3 cellular contexts compared by ENCODE assay signal in genomic region chr9:41874557-41874956, GRCh38.
DNase-seq lines count a peak whose midpoint lies in the region; ATAC-seq, FAIRE-seq and TF ChIP-seq lines count a peak whose summit lies in the region.
"Not testable (repeated sequence)": the region's sequence is repeated elsewhere in the genome, so short reads cannot be mapped to it uniquely, and the experiment has no call there.

No MANE protein-coding gene starts in this region.

- not testable (repeated sequence) for H3K4me3 Mint-ChIP-seq in stimulated activated memory B cell treated with anti-CD40 and anti-IgM and Interleukin-4, amounts not matched to agents 10 μg/mL and 1 μg/mL and 100 μg/mL, for 72 hours

- BruUV-seq in K562 (replicated peaks; lab: Mats Ljungman, UMichigan) = not testable (repeated sequence)

- H3K4me3 ChIP-seq in K562; aorta (ENCODE audit: low read length in 2 of 2): not testable (repeated sequence)

- H3K79me2 ChIP-seq in K562 (ENCODE audit: control insufficient read depth, insufficient read depth, low read length) = not testable (repeated sequence)

- not testable (repeated sequence) for FAIRE-seq in K562 (lab: Jason Lieb, UNC)

- not testable (repeated sequence) for H3K27ac ChIP-seq in K562 (ENCODE audit: extremely low read depth, low read depth, low read length); aorta (ENCODE audit: low read depth in 1 of 2, low read length in 2 of 2)

- ATAC-seq in K562 (peak; percentile 97), aorta (ENCODE audit: low FRiP score) (peak; percentile 9)
- ATAC-seq in stimulated activated memory B cell treated with anti-CD40 and anti-IgM and Interleukin-4, amounts not matched to agents 10 μg/mL and 1 μg/mL and 100 μg/mL, for 72 hours = peak; percentile 37

- in situ Hi-C loops in K562 (cut with MboI) = not testable (repeated sequence)

- POLR2A ChIA-PET in K562 (lab: Yijun Ruan, JAX) = not testable (repeated sequence)

- intact Hi-C loops in K562 (cut with micrococcal nuclease); aorta (cut with DNase I): not testable (repeated sequence)

- DNase-seq in K562 (ENCODE audit: extremely low read depth in 1 of 4, low spot score in 3 of 4); aorta: not testable (repeated sequence)

- TF ChIP-seq EP300 in K562 (IDR thresholded peaks at IDR 0.05; ENCODE audit: low read length) = not testable (repeated sequence)

- not testable (repeated sequence) for H4K20me1 ChIP-seq in K562 (replicated peaks; ENCODE audit: control insufficient read depth, insufficient read depth, low read length)

- H3K4me2 ChIP-seq in K562 (ENCODE audit: insufficient read depth, low read length) = not testable (repeated sequence)

- not testable (repeated sequence) for TF ChIP-seq CTCF in K562 (IDR thresholded peaks at IDR 0.05 in 2 of 3, conservative IDR thresholded peaks at IDR 0.05 in 1 of 3; ENCODE audit: insufficient read depth in 2 of 3, low read depth in 1 of 3, low read length in 3 of 3)

- not testable (repeated sequence) for H3K27me3 Mint-ChIP-seq in stimulated activated memory B cell treated with anti-CD40 and anti-IgM and Interleukin-4, amounts not matched to agents 10 μg/mL and 1 μg/mL and 100 μg/mL, for 72 hours

- not testable (repeated sequence) for H3K4me1 ChIP-seq in K562 (replicated peaks in 1 of 2; ENCODE audit: control insufficient read depth in 2 of 2, insufficient read depth in 2 of 2, low read length in 2 of 2); aorta (ENCODE audit: control insufficient read depth in 1 of 2, insufficient read depth in 2 of 2, low read length in 2 of 2)

- CTCF ChIA-PET in K562 (lab: Yijun Ruan, JAX; ENCODE audit: low intra/inter-chr PET ratio) = not testable (repeated sequence)

- not testable (repeated sequence) for TF ChIP-seq POLR2A in K562 (conservative IDR thresholded peaks at IDR 0.05)

- not testable (repeated sequence) for H3K4me1 Mint-ChIP-seq in stimulated activated memory B cell treated with anti-CD40 and anti-IgM and Interleukin-4, amounts not matched to agents 10 μg/mL and 1 μg/mL and 100 μg/mL, for 72 hours

- not testable (repeated sequence) for H3K9me3 ChIP-seq in K562 (replicated peaks; ENCODE audit: control insufficient read depth, insufficient read depth, low read depth, low read length); aorta (ENCODE audit: control insufficient read depth, low read length)

- not testable (repeated sequence) for H3K9me1 ChIP-seq in K562 (ENCODE audit: control insufficient read depth, insufficient read depth, low read length)

- no CpG with 5 or more reads among the region's 5 CpGs for WGBS in K562 (ENCODE audit: insufficient coverage, low coverage, missing lambda C conversion rate)
- no CpG with 5 or more reads among the region's 5 CpGs for WGBS in aorta, 2 donors

- not testable (repeated sequence) for H3K27me3 ChIP-seq in K562 (ENCODE audit: control insufficient read depth in 2 of 2, insufficient read depth in 2 of 2, low read length in 2 of 2); aorta (ENCODE audit: control insufficient read depth in 1 of 2, insufficient read depth in 2 of 2, low read length in 1 of 2)

- H3K36me3 ChIP-seq in K562 (ENCODE audit: control insufficient read depth, insufficient read depth, low read length); aorta (ENCODE audit: control insufficient read depth in 1 of 2, insufficient read depth in 2 of 2, low read length in 1 of 2): not testable (repeated sequence)

- not testable (repeated sequence) for H3K9ac ChIP-seq in K562 (ENCODE audit: insufficient read depth in 1 of 2, low read depth in 2 of 2, low read length in 2 of 2)

- H3K36me3 Mint-ChIP-seq in stimulated activated memory B cell treated with anti-CD40 and anti-IgM and Interleukin-4, amounts not matched to agents 10 μg/mL and 1 μg/mL and 100 μg/mL, for 72 hours = not testable (repeated sequence)

- TF ChIP-seq RAD21 in K562 (CRISPR knock-in tag; conservative IDR thresholded peaks at IDR 0.05 in 1 of 2, IDR thresholded peaks at IDR 0.05 in 1 of 2) = not testable (repeated sequence)

- H2AFZ ChIP-seq in K562 (ENCODE audit: low read depth, low read length) = not testable (repeated sequence)

- H3K27ac Mint-ChIP-seq in stimulated activated memory B cell treated with anti-CD40 and anti-IgM and Interleukin-4, amounts not matched to agents 10 μg/mL and 1 μg/mL and 100 μg/mL, for 72 hours = not testable (repeated sequence)

- not testable (repeated sequence) for H3K9me3 Mint-ChIP-seq in stimulated activated memory B cell treated with anti-CD40 and anti-IgM and Interleukin-4, amounts not matched to agents 10 μg/mL and 1 μg/mL and 100 μg/mL, for 72 hours

Comparison
In these comparisons a context has a peak if more than half of its experiments do, and no peak if none do; other contexts are left out.
1. ATAC-seq: peak in every context shown above with its lines; median percentile 97 in K562; 37 in stimulated activated memory B cell treated with anti-CD40 and anti-IgM and Interleukin-4, amounts not matched to agents 10 μg/mL and 1 μg/mL and 100 μg/mL, for 72 hours; 9 in aorta.